Comparison of ENCODE assay signal across 10 cellular contexts in the genomic region with DNA sequence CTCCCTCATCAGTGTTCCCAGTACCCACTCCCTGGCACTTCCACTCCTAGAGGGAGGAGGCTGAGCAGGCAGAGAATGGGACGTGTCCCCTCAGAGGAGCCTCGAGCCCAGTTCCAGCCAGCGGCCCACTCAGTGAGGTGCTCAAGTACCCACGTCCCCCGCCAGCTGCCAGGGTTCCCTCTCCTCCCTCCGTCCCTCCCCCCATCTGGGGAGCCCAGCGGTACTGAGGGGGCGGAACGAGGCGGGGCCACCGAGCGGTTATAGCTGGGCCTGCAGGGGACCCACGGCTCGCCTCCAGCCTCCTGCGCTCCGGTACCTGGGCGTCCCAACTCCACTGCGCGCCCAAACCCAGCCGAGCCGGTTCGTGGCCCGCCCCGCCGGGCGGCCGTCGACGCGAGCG. TPM values are rescaled to one million over a fixed set of nuclear protein-coding genes. Genes with fewer than 3 reads are reported as not detected.
A peak's percentile ranks its signal among the peaks of the same experiment; 100 is the strongest.
DNase-seq lines count a peak whose midpoint lies in the region; ATAC-seq and TF ChIP-seq lines count a peak whose summit lies in the region.
"Had no signal": no experiment of that assay in that cellular context is flagged by ENCODE, and none has a peak within 500 bp of the region (broad histone marks: within the 10 kb centered on the region; RNA-seq: fewer than 3 reads in every experiment).

Gene NPW, plus strand, starts transcription at position 286 of the 400 bp plus-strand sequence.

- POLR2A ChIA-PET in activated B cell treated with CpG ODN at 0.5 μM for 24 hours (lab: Charles Lee) = interaction anchor here (0.5 to 2.1 kb wide), 5 partner anchors 54 to 532 kb away, joined by 3 to 9 read pairs (median 5); partner anchors contain the start of genes RPS2 and TRAF7
- POLR2A ChIA-PET in CD8-positive, alpha-beta memory T cell (lab: Charles Lee) = interaction anchor here (1.5 kb wide), 1 partner anchor 136 kb away, joined by 6 read pairs; the partner anchor contains the start of gene TRAF7

- peaks cover 15% of the 10 kb centered on the region for H3K4me1 Mint-ChIP-seq in activated B cell treated with CpG ODN at 0.5 μM for 24 hours
- peaks cover 6 to 19% (median 12%) of the 10 kb centered on the region in 3 donors for H3K4me1 Mint-ChIP-seq in CD8-positive, alpha-beta memory T cell

- ATAC-seq in right cardiac atrium = no peak
- ATAC-seq in Right ventricle myocardium inferior = no peak
- ATAC-seq in activated B cell treated with CpG ODN at 0.5 μM for 24 hours (ENCODE audit: low read depth) = no peak
- ATAC-seq in GM19035 (IDR thresholded peaks at IDR 0.05; ENCODE audit: unreplicated experiment) = no peak
- no peak for ATAC-seq in GM21717 (IDR thresholded peaks at IDR 0.05; ENCODE audit: unreplicated experiment)
- ATAC-seq: mucosa of descending colon had no signal

- intact Hi-C loops in right cardiac atrium (cut with DNase I) = no loop called here
- intact Hi-C loops in Right ventricle myocardium inferior (cut with DNase I) = no loop called here
- intact Hi-C loops in activated B cell treated with CpG ODN at 0.5 μM for 24 hours (cut with micrococcal nuclease) = no loop called here

- H3K36me3 Mint-ChIP-seq in activated B cell treated with CpG ODN at 0.5 μM for 24 hours (ENCODE audit: low read depth) = no peaks in the 10 kb centered on the region
- no peaks in the 10 kb centered on the region for H3K36me3 Mint-ChIP-seq in CD8-positive, alpha-beta memory T cell

- no peaks in the 10 kb centered on the region for H3K9me3 Mint-ChIP-seq in activated B cell treated with CpG ODN at 0.5 μM for 24 hours
- no peaks in the 10 kb centered on the region for H3K9me3 Mint-ChIP-seq in CD8-positive, alpha-beta memory T cell

- H3K36me3 ChIP-seq in urinary bladder (ENCODE audit: insufficient read depth) = no peaks in the 10 kb centered on the region
- H3K36me3 ChIP-seq in CD8-positive, alpha-beta memory T cell (ENCODE audit: insufficient read depth, low read length) = no peaks in the 10 kb centered on the region

- no peak for TF ChIP-seq CTCF in activated B cell treated with CpG ODN at 0.5 μM for 24 hours (IDR thresholded peaks at IDR 0.05)

- no peaks in the 10 kb centered on the region for H3K27me3 ChIP-seq in right cardiac atrium (ENCODE audit: control insufficient read depth, insufficient read depth)
- H3K27me3 ChIP-seq in CD8-positive, alpha-beta memory T cell (ENCODE audit: insufficient read depth, low read length, poor library complexity, severe bottlenecking) = peaks cover 15% of the 10 kb centered on the region

- H3K27ac Mint-ChIP-seq in activated B cell treated with CpG ODN at 0.5 μM for 24 hours = no peak within 1 kb of the TSS
- H3K27ac Mint-ChIP-seq in CD8-positive, alpha-beta memory T cell = peak within 1 kb of the TSS in 1 of 8 donors; percentile 53

- WGBS in right cardiac atrium = 2% methylated on average over 31 of the region's 31 CpGs
- 2% methylated on average over 31 of the region's 31 CpGs for WGBS in urinary bladder

- DNase-seq in right cardiac atrium (peak; percentile 8 to 71 (median 61)), Right ventricle myocardium inferior (ENCODE audit: missing footprints) (no peak), activated B cell treated with CpG ODN at 0.5 μM for 24 hours (no peak), iPS-NIHi11 (ENCODE audit: low spot score) (peak; percentile 52)
- DNase-seq in CD8-positive, alpha-beta memory T cell = no peak
- DNase-seq: T1000 had no signal

- H3K9me3 ChIP-seq in right cardiac atrium (ENCODE audit: control insufficient read depth, low read length) = no peaks in the 10 kb centered on the region
- no peaks in the 10 kb centered on the region for H3K9me3 ChIP-seq in CD8-positive, alpha-beta memory T cell (ENCODE audit: low read length)
- H3K9me3 ChIP-seq: mucosa of descending colon had no signal

- H3K27ac ChIP-seq in right cardiac atrium (ENCODE audit: low read length) (no peak within 1 kb of the TSS), urinary bladder (ENCODE audit: low read depth) (no peak within 1 kb of the TSS)
- H3K27ac ChIP-seq in CD8-positive, alpha-beta memory T cell (ENCODE audit: low read depth, low read length) = no peak within 1 kb of the TSS

- CTCF ChIA-PET in activated B cell treated with CpG ODN at 0.5 μM for 24 hours (lab: Charles Lee) = interaction anchor here (1.4 kb wide), 1 partner anchor 15 kb away, joined by 6 read pairs; no protein-coding TSS in a partner anchor
- CTCF ChIA-PET in CD8-positive, alpha-beta memory T cell (lab: Charles Lee) = interaction anchor here (0.8 to 1.6 kb wide), 2 partner anchors 121 to 128 kb away, joined by 3 to 7 read pairs; no protein-coding TSS in a partner anchor

- H3K4me3 ChIP-seq in right cardiac atrium (ENCODE audit: low read length) (no peak within 1 kb of the TSS), urinary bladder (ENCODE audit: low read depth, low read length) (peak within 1 kb of the TSS; percentile 19)
- no peak within 1 kb of the TSS for H3K4me3 ChIP-seq in CD8-positive, alpha-beta memory T cell (ENCODE audit: low read length)
- H3K4me3 ChIP-seq: mucosa of descending colon had no signal

- H3K4me1 ChIP-seq in right cardiac atrium (ENCODE audit: control insufficient read depth, insufficient read depth, low read length) (peaks cover 5% of the 10 kb centered on the region), urinary bladder (ENCODE audit: insufficient read depth) (no peaks in the 10 kb centered on the region)
- peaks cover 23% of the 10 kb centered on the region for H3K4me1 ChIP-seq in CD8-positive, alpha-beta memory T cell (ENCODE audit: insufficient read depth, low read length)

- peaks cover 25% of the 10 kb centered on the region for H3K27me3 Mint-ChIP-seq in activated B cell treated with CpG ODN at 0.5 μM for 24 hours
- H3K27me3 Mint-ChIP-seq in CD8-positive, alpha-beta memory T cell = peaks cover 22 to 31% of the 10 kb centered on the region in 2 donors

- H3K4me3 Mint-ChIP-seq in activated B cell treated with CpG ODN at 0.5 μM for 24 hours = peak within 1 kb of the TSS; percentile 28
- peak within 1 kb of the TSS in 1 of 7 donors; percentile 12 for H3K4me3 Mint-ChIP-seq in CD8-positive, alpha-beta memory T cell

RNA-seq across cellular contexts. Expression of gene NPW, which starts in this region (rescaled TPM):
- total RNA-seq in right cardiac atrium (not detected), Right ventricle myocardium inferior (not detected), activated B cell treated with CpG ODN at 0.5 μM for 24 hours (1.5 and 1.7 TPM in 2 replicates), urinary bladder (not detected)
- polyA plus RNA-seq in right cardiac atrium (not detected), urinary bladder (0.08 TPM)
- 10 to 100 TPM in 1 of 2 experiments, 1 to 10 TPM in 1; 9.4 to 12.5 TPM for total RNA-seq in CD8-positive, alpha-beta memory T cell
- polyA plus RNA-seq in CD8-positive, alpha-beta memory T cell = not detected

Comparison
In these comparisons a context has a peak if more than half of its experiments do, and no peak if none do; other contexts are left out.
1. Peak in DNase-seq in right cardiac atrium; RNA of the gene not detected or under 1 TPM.